In genomic region chr2:217916504-217917254, GRCh38 we compare ENCODE assay signal across 17 cellular contexts.
A peak's percentile ranks its signal among the peaks of the same experiment; 100 is the strongest.
DNase-seq lines count a peak whose midpoint lies in the region; ATAC-seq, FAIRE-seq and TF ChIP-seq lines count a peak whose summit lies in the region.
"Had no signal": no experiment of that assay in that cellular context is flagged by ENCODE, and none has a peak within 500 bp of the region (broad histone marks: within the 10 kb centered on the region; RNA-seq: fewer than 3 reads in every experiment).

No MANE protein-coding gene starts in this region.

- H3K9me3 ChIP-seq in GM23248 (ENCODE audit: low read depth), result no peaks in the 10 kb centered on the region
- no peaks in the 10 kb centered on the region for H3K9me3 ChIP-seq in left lung
- H3K9me3 ChIP-seq in spleen, result no peaks in the 10 kb centered on the region
- no peaks in the 10 kb centered on the region for H3K9me3 ChIP-seq in testis

- H3K27ac ChIP-seq in GM23248 (0 out of 2 replicates have a peak overlapping the region, but pooled peaks have one; percentile 8), left lung (peak overlapping the region; percentile 71 to 75), spleen (peak overlapping the region in 6 of 8 donors; percentile 47 to 88 (median 82)), testis (peak overlapping the region in 1 of 2 donors; percentile 86)
- H3K27ac ChIP-seq: foreskin keratinocyte, HL-60 had no signal

- no peak overlapping the region for H2AFZ ChIP-seq in GM23248

- in situ Hi-C loops in GM23248 (cut with MboI), result no loop called here

- H3F3A ChIP-seq in GM23248 (ENCODE audit: insufficient read depth), result peaks cover 47% of the 10 kb centered on the region

- peaks cover 100% of the 10 kb centered on the region for H3K79me2 ChIP-seq in GM23248 (ENCODE audit: insufficient read depth)

- WGBS in GM23248 (ENCODE audit: low coverage in 1 of 2, low lambda C conversion rate in 2 of 2, missing lambda C conversion rate in 2 of 2), 2 experiments, result 70 to 82% methylated on average over 6 to 10 of the region's 10 CpGs
- WGBS in spleen, 5 donors, result 49 to 59% (median 55%) methylated on average over 10 of the region's 10 CpGs
- WGBS in testis, 2 donors, result 48 to 64% methylated on average over 10 of the region's 10 CpGs

- H3K9me2 ChIP-seq in GM23248 (ENCODE audit: insufficient read depth), result no peaks in the 10 kb centered on the region

- FAIRE-seq in bronchial epithelial cell (lab: Jason Lieb, UNC), result peak; percentile 23

- ATAC-seq in left lung (peak; percentile 46), HG03159 (IDR thresholded peaks at IDR 0.05; ENCODE audit: unreplicated experiment) (no peak)
- ATAC-seq: activated T-cell treated with anti-CD3 and anti-CD28 coated beads, Interleukin-2, amount 50 U/mL, for 72 hours; foreskin keratinocyte; T-helper 17 cell had no signal

- TF ChIP-seq POLR2A in spleen (IDR thresholded peaks at IDR 0.05), result no peak
- no peak for TF ChIP-seq POLR2A in testis (IDR thresholded peaks at IDR 0.05)

- H3K4me1 ChIP-seq in GM23248 (ENCODE audit: insufficient read depth), result peaks cover 38% of the 10 kb centered on the region
- H3K4me1 ChIP-seq in left lung, result peaks cover 75 to 100% of the 10 kb centered on the region in 2 donors
- peaks cover 55 to 100% (median 92%) of the 10 kb centered on the region in 6 donors for H3K4me1 ChIP-seq in spleen
- H3K4me1 ChIP-seq in testis, result peaks cover 92% of the 10 kb centered on the region
- H3K4me1 ChIP-seq: foreskin keratinocyte had no signal

- intact Hi-C loops in left lung (cut with DNase I), result no loop called here
- intact Hi-C loops in spleen (cut with DNase I; ENCODE audit: low total_unique reads), result no loop called here
- intact Hi-C loops in testis (cut with DNase I; ENCODE audit: low total_unique reads), result no loop called here

- H4K20me1 ChIP-seq in GM23248 (ENCODE audit: insufficient read depth), result no peaks in the 10 kb centered on the region

- DNase-seq in GM23248 (no peak), bronchial epithelial cell (ENCODE audit: low read depth) (no peak), left lung (peak; percentile 68 to 79), spleen (no peak), SW 1271 (lab: John Stamatoyannopoulos, UW) (no peak), testis (no peak), SHP77 (lab: John Stamatoyannopoulos, UW) (no peak)
- DNase-seq: activated T-cell treated with anti-CD3 and anti-CD28 coated beads, Interleukin-2, amount 50 U/mL, for 72 hours; Calu3; foreskin keratinocyte; HCEC 1CT; NCI-H146; NCI-H748 treated with DMSO at 0.1 percent for 48 hours; stimulated activated naive CD4-positive, alpha-beta T cell; T-helper 17 cell had no signal

- H3K36me3 ChIP-seq in GM23248 (ENCODE audit: low read depth), result peaks cover 14% of the 10 kb centered on the region; the same call in 1 of the 2 replicates
- peaks cover 2% of the 10 kb centered on the region for H3K36me3 ChIP-seq in bronchial epithelial cell (ENCODE audit: control insufficient read depth, insufficient read depth, low read length)
- peaks cover 0 to 4% of the 10 kb centered on the region in 2 donors for H3K36me3 ChIP-seq in left lung
- H3K36me3 ChIP-seq in spleen, result peaks cover 0 to 44% (median 3%) of the 10 kb centered on the region in 6 donors
- no peaks in the 10 kb centered on the region for H3K36me3 ChIP-seq in testis (ENCODE audit: low read depth, missing control alignments)

- H3K4me2 ChIP-seq in GM23248 (ENCODE audit: unreplicated experiment), result no peak overlapping the region

- H3K9ac ChIP-seq in GM23248, result no peak overlapping the region

- H3K4me3 ChIP-seq in GM23248 (no peak overlapping the region), bronchial epithelial cell (ENCODE audit: low read depth, low read length) (no peak overlapping the region), left lung (no peak overlapping the region), spleen (peak overlapping the region in 1 of 8 donors; percentile 11), testis (no peak overlapping the region)

- TF ChIP-seq CTCF in bronchial epithelial cell (IDR thresholded peaks at IDR 0.05; ENCODE audit: insufficient read depth, low read length, severe bottlenecking) (no peak), left lung (IDR thresholded peaks at IDR 0.05) (no peak), spleen (IDR thresholded peaks at IDR 0.05 in 8 of 11, conservative IDR thresholded peaks at IDR 0.05 in 3 of 11) (no peak), testis (IDR thresholded peaks at IDR 0.05) (no peak)

- no peaks in the 10 kb centered on the region for H3K27me3 ChIP-seq in GM23248 (replicated peaks; ENCODE audit: insufficient read depth)
- no peaks in the 10 kb centered on the region for H3K27me3 ChIP-seq in bronchial epithelial cell (ENCODE audit: control insufficient read depth, insufficient read depth, low read length)
- H3K27me3 ChIP-seq in left lung, result no peaks in the 10 kb centered on the region
- no peaks in the 10 kb centered on the region for H3K27me3 ChIP-seq in spleen (replicated peaks in 1 of 7)
- no peaks in the 10 kb centered on the region for H3K27me3 ChIP-seq in testis

Comparison
In these comparisons a context has a peak if more than half of its experiments do, and no peak if none do; other contexts are left out.
1. DNase-seq: peak in left lung (2 of 2); none in GM23248 (single experiment), bronchial epithelial cell (single experiment), spleen (single experiment), SW 1271 (0 of 2), testis (single experiment) and SHP77 (0 of 2).